2 cellular contexts compared by ENCODE assay signal in genomic region chr11:77129841-77130756, GRCh38.
TF ChIP-seq lines count a peak whose summit lies in the region.

No MANE protein-coding gene starts in this region.

TF ChIP-seq in K562, 482 proteins besides CTCF, POLR2A, EP300 and RAD21:
- TF ChIP-seq ZNF184 (CRISPR knock-in tag; IDR thresholded peaks at IDR 0.05): no peak
- TF ChIP-seq ZFP36 (IDR thresholded peaks at IDR 0.05; ENCODE audit: low read depth, low read length, partially characterized antibody): peak; percentile 23
- no peak for TF ChIP-seq L3MBTL2 (IDR thresholded peaks at IDR 0.05)

TF ChIP-seq in liver, 16 proteins besides CTCF, POLR2A, EP300 and RAD21:
- TF ChIP-seq JUND (IDR thresholded peaks at IDR 0.05): no peak
- no peak for TF ChIP-seq EGR1 (IDR thresholded peaks at IDR 0.05; ENCODE audit: low read depth in 2 of 2)
- TF ChIP-seq ZBTB33 (IDR thresholded peaks at IDR 0.05): no peak
- no peak for TF ChIP-seq TAF1 (conservative IDR thresholded peaks at IDR 0.05)
- no peak for TF ChIP-seq SP1 (IDR thresholded peaks at IDR 0.05)
- no peak for TF ChIP-seq ATF3 (IDR thresholded peaks at IDR 0.05)
- TF ChIP-seq YY1 (IDR thresholded peaks at IDR 0.05): no peak
- TF ChIP-seq HNF4G (IDR thresholded peaks at IDR 0.05): no peak
- TF ChIP-seq FOXA2 (IDR thresholded peaks at IDR 0.05): no peak
- TF ChIP-seq, protein P1, sequence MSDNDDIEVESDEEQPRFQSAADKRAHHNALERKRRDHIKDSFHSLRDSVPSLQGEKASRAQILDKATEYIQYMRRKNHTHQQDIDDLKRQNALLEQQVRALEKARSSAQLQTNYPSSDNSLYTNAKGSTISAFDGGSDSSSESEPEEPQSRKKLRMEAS (IDR thresholded peaks at IDR 0.05): no peak
- no peak for TF ChIP-seq FOXA1 (IDR thresholded peaks at IDR 0.05)
- TF ChIP-seq NR2F2 (IDR thresholded peaks at IDR 0.05): no peak
- no peak for TF ChIP-seq REST (IDR thresholded peaks at IDR 0.05)
- no peak for TF ChIP-seq RXRA (IDR thresholded peaks at IDR 0.05)
